Comparison of ENCODE assay signal across 1 cellular context in genomic region chr19:4063369-4064072, GRCh38.
TF ChIP-seq lines count a peak whose summit lies in the region.

No MANE protein-coding gene starts in this region.

TF ChIP-seq in SK-N-SH, 30 proteins besides CTCF, POLR2A, EP300 and RAD21 (continued from another document):
- TF ChIP-seq PBX3 (IDR thresholded peaks at IDR 0.05) (no peak), USF1 (IDR thresholded peaks at IDR 0.05; ENCODE audit: borderline replicate concordance, low read depth) (no peak), REST (IDR thresholded peaks at IDR 0.05; ENCODE audit: low read depth, low read length) (no peak), RCOR1 (IDR thresholded peaks at IDR 0.05; ENCODE audit: low read length) (no peak), TCF12 (IDR thresholded peaks at IDR 0.05) (no peak), IRF3 (IDR thresholded peaks at IDR 0.05; ENCODE audit: low read depth, low read length) (no peak), JUND (IDR thresholded peaks at IDR 0.05) (no peak), SMC3 (IDR thresholded peaks at IDR 0.05; ENCODE audit: low read depth, low read length) (no peak)
